Comparison of ENCODE assay signal across 9 cellular contexts in the genomic region with DNA sequence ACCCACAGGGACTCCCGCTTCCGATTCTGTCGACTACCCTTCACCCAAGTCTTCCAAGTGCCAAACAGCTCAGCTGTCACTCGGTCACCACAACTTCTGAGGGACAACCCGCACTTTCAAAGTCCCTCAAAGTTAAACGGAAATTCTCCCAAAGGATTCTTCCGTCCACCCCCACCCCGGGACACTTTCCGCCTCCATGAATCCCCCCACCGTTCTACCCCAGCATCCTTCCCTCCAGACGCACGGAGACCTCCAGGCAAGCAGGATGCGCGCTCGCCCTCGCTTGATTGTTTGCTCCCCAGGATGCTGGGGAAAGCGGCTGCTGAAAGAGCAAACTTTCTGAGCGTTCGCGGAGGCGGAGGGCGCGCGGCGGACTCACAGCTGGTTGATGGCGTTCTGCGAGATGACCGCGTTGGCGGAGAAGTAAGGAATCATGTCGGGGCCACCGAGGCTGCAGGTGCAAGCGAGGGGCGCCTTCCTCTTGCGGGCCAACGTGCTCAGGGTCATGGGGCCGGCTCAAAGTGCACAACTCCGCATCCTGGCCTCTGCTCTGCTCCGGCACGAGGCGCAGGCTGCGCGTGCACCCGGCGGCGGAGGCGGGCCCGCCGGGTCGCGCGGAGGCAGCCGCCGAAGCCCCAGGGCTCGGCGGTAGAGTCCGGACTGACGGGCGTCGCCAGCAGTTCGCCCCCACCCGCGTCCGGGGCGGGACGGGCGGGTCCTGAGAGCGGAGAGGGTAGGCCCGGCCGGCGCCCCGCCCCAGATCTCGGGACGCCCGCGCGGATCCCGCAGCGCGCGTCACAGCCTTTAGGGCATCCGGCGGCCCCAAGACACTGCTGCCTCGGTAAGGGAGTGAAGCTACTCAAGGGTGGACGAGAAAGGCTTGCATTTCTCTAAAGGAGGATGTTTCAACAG.
DNase-seq lines count a peak whose midpoint lies in the region; ATAC-seq, FAIRE-seq and TF ChIP-seq lines count a peak whose summit lies in the region.
"Had no signal": no experiment of that assay in that cellular context is flagged by ENCODE, and none has a peak within 500 bp of the region (broad histone marks: within the 10 kb centered on the region; RNA-seq: fewer than 3 reads in every experiment).

No MANE protein-coding gene starts in this region.

- no peaks in the 10 kb centered on the region for H3K9me3 ChIP-seq in CD4-positive, CD25-positive, alpha-beta regulatory T cell (ENCODE audit: control insufficient read depth in 2 of 2, low read length in 2 of 2)
- no peaks in the 10 kb centered on the region for H3K9me3 ChIP-seq in SJSA1 (replicated peaks)

- H3K4me3 ChIP-seq in CD4-positive, CD25-positive, alpha-beta regulatory T cell (ENCODE audit: low read depth, low read length) = peak overlapping the region; percentile 98
- peak overlapping the region; percentile 66 for H3K4me3 ChIP-seq in SJSA1

- H3K4me3 Mint-ChIP-seq in CD4-positive, CD25-positive, alpha-beta regulatory T cell = peak overlapping the region; percentile 95 to 99 (median 96)
- peak overlapping the region; percentile 90 for H3K4me3 Mint-ChIP-seq in activated naive CD4-positive, alpha-beta T cell treated with anti-CD3 and anti-CD28 coated beads for 36 hours

- peaks cover 17 to 54% (median 38%) of the 10 kb centered on the region in 4 donors for H3K4me1 Mint-ChIP-seq in CD4-positive, CD25-positive, alpha-beta regulatory T cell
- peaks cover 32% of the 10 kb centered on the region for H3K4me1 Mint-ChIP-seq in activated naive CD4-positive, alpha-beta T cell treated with anti-CD3 and anti-CD28 coated beads for 36 hours (ENCODE audit: low read depth)

- no peaks in the 10 kb centered on the region for H3K36me3 Mint-ChIP-seq in CD4-positive, CD25-positive, alpha-beta regulatory T cell
- peaks cover 14% of the 10 kb centered on the region for H3K36me3 Mint-ChIP-seq in activated naive CD4-positive, alpha-beta T cell treated with anti-CD3 and anti-CD28 coated beads for 36 hours (ENCODE audit: low read depth)

- no peaks in the 10 kb centered on the region for H3K36me3 ChIP-seq in CD4-positive, CD25-positive, alpha-beta regulatory T cell (ENCODE audit: control insufficient read depth, insufficient read depth, low read length)
- H3K36me3 ChIP-seq in SJSA1 = 0 out of 2 replicates have a peak, but pooled peaks cover 3% of the 10 kb centered on the region

- peak; percentile 80 for FAIRE-seq in HTR-8/SVneo (lab: Jason Lieb, UNC)
- FAIRE-seq: colon had no signal

- DNase-seq in CD4-positive, CD25-positive, alpha-beta regulatory T cell = peak; percentile 87 to 96 (median 94)
- DNase-seq in GM20000 (ENCODE audit: low spot score) (peak; percentile 96), HTR-8/SVneo (ENCODE audit: insufficient read length, low spot score) (peak; percentile 83), SJSA1 (ENCODE audit: low read depth in 1 of 2, low spot score in 2 of 2) (peak; percentile 86 to 88), germinal center (ENCODE audit: low spot score) (peak; percentile 88), nucleus accumbens (lab: John Stamatoyannopoulos, UW) (peak in 52 of 56 donors; percentile 19 to 89 (median 65)), substantia nigra (lab: John Stamatoyannopoulos, UW) (peak in 46 of 49 donors; percentile 26 to 87 (median 66))
- DNase-seq in activated naive CD4-positive, alpha-beta T cell treated with anti-CD3 and anti-CD28 coated beads for 36 hours = peak; percentile 95

- no peaks in the 10 kb centered on the region for H3K27me3 ChIP-seq in CD4-positive, CD25-positive, alpha-beta regulatory T cell (ENCODE audit: control insufficient read depth, insufficient read depth, low read length)
- no peaks in the 10 kb centered on the region for H3K27me3 ChIP-seq in SJSA1 (replicated peaks)

- no peaks in the 10 kb centered on the region for H3K27me3 Mint-ChIP-seq in CD4-positive, CD25-positive, alpha-beta regulatory T cell
- H3K27me3 Mint-ChIP-seq in activated naive CD4-positive, alpha-beta T cell treated with anti-CD3 and anti-CD28 coated beads for 36 hours (ENCODE audit: low read depth) = no peaks in the 10 kb centered on the region

- TF ChIP-seq CTCF in GM20000 (IDR thresholded peaks at IDR 0.05; ENCODE audit: extremely low read depth, missing control alignments) = no peak

- H3K27ac Mint-ChIP-seq in CD4-positive, CD25-positive, alpha-beta regulatory T cell = peak overlapping the region; percentile 89 to 98 (median 98)
- peak overlapping the region; percentile 94 for H3K27ac Mint-ChIP-seq in activated naive CD4-positive, alpha-beta T cell treated with anti-CD3 and anti-CD28 coated beads for 36 hours

- CTCF ChIA-PET in activated naive CD4-positive, alpha-beta T cell treated with anti-CD3 and anti-CD28 coated beads for 36 hours (lab: Charles Lee) = interaction anchor here (0.6 to 2.1 kb wide), 13 partner anchors 15 to 170 kb away, joined by 3 to 7 read pairs (median 3); no protein-coding TSS in a partner anchor

- H3K27ac ChIP-seq in CD4-positive, CD25-positive, alpha-beta regulatory T cell (ENCODE audit: insufficient read depth, low read length, poor library complexity, severe bottlenecking) = peak overlapping the region; percentile 79
- 0 out of 2 replicates have a peak overlapping the region, but pooled peaks have one; percentile 21 for H3K27ac ChIP-seq in SJSA1
- peak overlapping the region; percentile 90 for H3K27ac ChIP-seq in substantia nigra (ENCODE audit: low read depth, low read length, poor library complexity, severe bottlenecking)

- H3K4me1 ChIP-seq in CD4-positive, CD25-positive, alpha-beta regulatory T cell (ENCODE audit: control insufficient read depth, insufficient read depth, low read length, poor library complexity, severe bottlenecking) = peaks cover 43% of the 10 kb centered on the region
- peaks cover 5% of the 10 kb centered on the region for H3K4me1 ChIP-seq in SJSA1 (replicated peaks)

- H3K9me3 Mint-ChIP-seq in CD4-positive, CD25-positive, alpha-beta regulatory T cell = no peaks in the 10 kb centered on the region
- H3K9me3 Mint-ChIP-seq in activated naive CD4-positive, alpha-beta T cell treated with anti-CD3 and anti-CD28 coated beads for 36 hours = no peaks in the 10 kb centered on the region

- intact Hi-C loops in activated naive CD4-positive, alpha-beta T cell treated with anti-CD3 and anti-CD28 coated beads for 36 hours (cut with micrococcal nuclease) = loop anchor here (1.0 to 5.0 kb wide), 11 partner anchors 18 to 194 kb away; partner anchors contain the start of genes ABHD15 and TP53I13

- peak; percentile 89 to 90 for ATAC-seq in CD4-positive, CD25-positive, alpha-beta regulatory T cell (ENCODE audit: low read depth in 2 of 2)

Comparison
In these comparisons a context has a peak if more than half of its experiments do, and no peak if none do; other contexts are left out.
1. Peak in every context shown above with its lines: DNase-seq, ATAC-seq, H3K4me3 ChIP-seq and H3K27ac ChIP-seq.
2. H3K27ac ChIP-seq: peak in every context shown above with its lines; median percentile 90 in substantia nigra; 79 in CD4-positive, CD25-positive, alpha-beta regulatory T cell; 21 in SJSA1.